13 cellular contexts compared by ENCODE assay signal in the genomic region with DNA sequence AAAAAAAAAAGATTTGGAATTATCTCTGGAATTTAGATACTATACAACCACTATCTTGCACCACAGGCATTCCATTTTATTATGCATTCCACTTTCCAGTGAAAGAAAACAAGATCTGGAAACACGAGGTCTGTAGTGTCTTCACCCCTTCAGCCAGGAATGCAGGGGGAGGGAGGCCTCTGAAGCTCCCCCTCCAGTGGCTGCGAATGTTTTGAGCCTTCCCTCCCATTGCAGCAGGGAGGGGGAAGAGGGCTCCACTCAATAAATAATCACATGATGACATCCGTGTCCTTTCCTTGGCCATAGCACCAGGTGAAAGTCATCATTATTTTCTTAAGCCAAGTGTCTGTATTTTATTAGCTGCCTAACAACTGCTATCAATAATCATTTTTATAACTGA. TPM values are rescaled to one million over a fixed set of nuclear protein-coding genes. Genes with fewer than 3 reads are reported as not detected.
A peak's percentile ranks its signal among the peaks of the same experiment; 100 is the strongest.
DNase-seq lines count a peak whose midpoint lies in the region; ATAC-seq and TF ChIP-seq lines count a peak whose summit lies in the region.
"Had no signal": no experiment of that assay in that cellular context is flagged by ENCODE, and none has a peak within 500 bp of the region (broad histone marks: within the 10 kb centered on the region; RNA-seq: fewer than 3 reads in every experiment).

No MANE protein-coding gene starts in this region.

- H3K9me3 Mint-ChIP-seq in type B pancreatic cell: peaks cover 6% of the 10 kb centered on the region

- peaks cover 10% of the 10 kb centered on the region for H3K27me3 Mint-ChIP-seq in type B pancreatic cell
- H3K27me3 Mint-ChIP-seq: stimulated activated naive CD8-positive, alpha-beta T cell treated with anti-CD3 and anti-CD28 coated beads, Interleukin-15, Interleukin-2, amounts not matched to agents 100 ng/mL and 50 ng/mL, for 24 hours had no signal

- DNase-seq in NCI-H146 (lab: John Stamatoyannopoulos, UW) (peak; percentile 26), NCI-H146 treated with DMSO at 0.1 percent for 48 hours (lab: John Stamatoyannopoulos, UW; ENCODE audit: unreplicated experiment) (no peak), dermis microvascular lymphatic vessel endothelial cell (ENCODE audit: low read depth in 2 of 2) (peak; percentile 47 to 49), left kidney (ENCODE audit: low read depth, low spot score) (peak; percentile 92), type B pancreatic cell (ENCODE audit: extremely low spot score, unreplicated experiment) (no peak), NCI-H526 treated with DMSO at 0.1 percent for 48 hours (lab: John Stamatoyannopoulos, UW) (no peak), KG1 (lab: John Stamatoyannopoulos, UW) (no peak)
- DNase-seq: anterior cingulate cortex, NCI-H1092 treated with DMSO at 0.1 percent for 48 hours had no signal

- H3K4me1 Mint-ChIP-seq in type B pancreatic cell (ENCODE audit: unreplicated experiment): peaks cover 24% of the 10 kb centered on the region

- peak overlapping the region; percentile 35 for H3K4me3 Mint-ChIP-seq in type B pancreatic cell
- H3K4me3 Mint-ChIP-seq: stimulated activated naive CD8-positive, alpha-beta T cell treated with anti-CD3 and anti-CD28 coated beads, Interleukin-15, Interleukin-2, amounts not matched to agents 100 ng/mL and 50 ng/mL, for 24 hours; T-helper 2 cell treated with Interferon-gamma antibody and Interleukin-4, amounts not matched to agents 5 μg/mL and 100 μg/mL, for 36 hours had no signal

- no peak for ATAC-seq in GM21737 (IDR thresholded peaks at IDR 0.05; ENCODE audit: unreplicated experiment)
- ATAC-seq: esophagus mucosa had no signal

- TF ChIP-seq CTCF in type B pancreatic cell (conservative IDR thresholded peaks at IDR 0.05): no peak

- H3K36me3 Mint-ChIP-seq in type B pancreatic cell: no peaks in the 10 kb centered on the region

- H3K27ac Mint-ChIP-seq in type B pancreatic cell: peak overlapping the region; percentile 34
- H3K27ac Mint-ChIP-seq: stimulated activated naive CD8-positive, alpha-beta T cell treated with anti-CD3 and anti-CD28 coated beads, Interleukin-15, Interleukin-2, amounts not matched to agents 100 ng/mL and 50 ng/mL, for 24 hours; T-helper 2 cell treated with Interferon-gamma antibody and Interleukin-4, amounts not matched to agents 5 μg/mL and 100 μg/mL, for 36 hours had no signal

RNA-seq across cellular contexts. Expression of a gene that starts 38.7 kb away (rescaled TPM):
- total RNA-seq in dermis microvascular lymphatic vessel endothelial cell (not detected in 2 replicates), type B pancreatic cell (ENCODE audit: low replicate concordance) (0.24 and 1.5 TPM in 2 replicates)

Comparison
In these comparisons a context has a peak if more than half of its experiments do, and no peak if none do; other contexts are left out.
1. DNase-seq: peak in NCI-H146 (single experiment), dermis microvascular lymphatic vessel endothelial cell (2 of 2) and left kidney (single experiment); none in NCI-H146 treated with DMSO at 0.1 percent for 48 hours (single experiment), type B pancreatic cell (single experiment), NCI-H526 treated with DMSO at 0.1 percent for 48 hours (single experiment) and KG1 (single experiment).